ENCODE assay signal across 20 cellular contexts in the genomic region with DNA sequence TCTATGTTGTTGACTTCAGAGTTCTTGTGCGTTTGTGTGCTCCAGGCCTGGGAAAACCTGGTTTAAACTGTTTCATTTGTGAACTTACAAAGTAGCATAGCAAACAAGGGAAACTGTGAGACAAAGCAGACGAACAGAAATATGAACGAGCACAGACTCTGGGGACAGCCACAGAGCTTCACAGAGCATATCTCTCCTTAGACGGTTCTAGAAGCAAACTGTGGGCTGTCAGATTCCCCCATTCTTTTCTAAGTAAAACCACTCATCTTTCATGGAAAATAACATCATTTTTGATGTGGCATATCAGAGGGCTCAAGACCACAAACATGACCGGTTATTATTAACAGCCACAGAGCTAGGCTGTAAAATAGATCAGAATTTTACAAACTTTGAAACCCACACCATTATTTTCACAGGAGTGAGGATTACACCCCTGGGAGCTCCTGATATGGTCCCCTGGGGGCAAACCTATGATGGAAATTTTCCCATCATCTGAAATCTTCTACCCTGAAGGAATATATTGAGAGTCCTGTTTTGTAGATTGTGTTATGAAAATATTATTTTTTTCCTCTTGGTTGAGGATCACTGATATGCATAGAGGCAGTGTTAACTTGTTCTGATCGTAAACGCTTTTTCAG.
DNase-seq lines count a peak whose midpoint lies in the region; ATAC-seq and TF ChIP-seq lines count a peak whose summit lies in the region.
"Had no signal": no experiment of that assay in that cellular context is flagged by ENCODE, and none has a peak within 500 bp of the region (broad histone marks: within the 10 kb centered on the region; RNA-seq: fewer than 3 reads in every experiment).

No MANE protein-coding gene starts in this region.

- no peak overlapping the region for H2AFZ ChIP-seq in DND-41 (ENCODE audit: low read depth, low read length)
- H2AFZ ChIP-seq: GM23248 had no signal

- H3K36me3 ChIP-seq in DND-41 (ENCODE audit: insufficient read depth, low read length) (no peaks in the 10 kb centered on the region), rectal smooth muscle tissue (ENCODE audit: control insufficient read depth, insufficient read depth, low read length) (no peaks in the 10 kb centered on the region), stomach smooth muscle (ENCODE audit: control insufficient read depth in 2 of 2, insufficient read depth in 2 of 2, low read length in 2 of 2) (no peaks in the 10 kb centered on the region)

- H3K79me2 ChIP-seq in DND-41 (ENCODE audit: insufficient read depth, low read length) = no peaks in the 10 kb centered on the region

- CTCF ChIA-PET in activated CD8-positive, alpha-beta T cell treated with anti-CD3 and anti-CD28 coated beads, Interleukin-2, amount 10 ng/mL, durations not matched to agents 7 days and 5 days (lab: Charles Lee) = no interaction called here

- peak; percentile 60 for ATAC-seq in DND-41 (ENCODE audit: insufficient read depth, low read depth)
- ATAC-seq in activated CD8-positive, alpha-beta T cell treated with anti-CD3 and anti-CD28 coated beads, Interleukin-2, amount 10 ng/mL, durations not matched to agents 7 days and 5 days = no peak
- no peak for ATAC-seq in GM21381 (IDR thresholded peaks at IDR 0.05; ENCODE audit: unreplicated experiment)
- ATAC-seq: K562, Panc1 had no signal

- H3K27me3 Mint-ChIP-seq in activated CD8-positive, alpha-beta T cell treated with anti-CD3 and anti-CD28 coated beads, Interleukin-2, amount 10 ng/mL, durations not matched to agents 7 days and 5 days (ENCODE audit: low read depth) = peaks cover 11% of the 10 kb centered on the region

- H3K4me3 ChIP-seq in DND-41 (ENCODE audit: low read depth in 1 of 2, low read length in 2 of 2) = no peak overlapping the region
- no peak overlapping the region for H3K4me3 ChIP-seq in rectal smooth muscle tissue (ENCODE audit: low read length)
- no peak overlapping the region for H3K4me3 ChIP-seq in stomach smooth muscle (ENCODE audit: low read length in 2 of 2)
- H3K4me3 ChIP-seq: GM23248, K562 had no signal

- in situ Hi-C loops in KBM-7 (cut with MboI; ENCODE audit: low pct_unique_long_range_greater_than_20kb, low sequenced_read_pairs) = no loop called here

- DNase-seq in DND-41 = no peak
- DNase-seq in activated CD8-positive, alpha-beta T cell treated with anti-CD3 and anti-CD28 coated beads, Interleukin-2, amount 10 ng/mL, durations not matched to agents 7 days and 5 days = no peak
- no peak for DNase-seq in KBM-7
- DNase-seq in NCI-H2171 treated with DMSO at 0.1 percent for 48 hours (lab: John Stamatoyannopoulos, UW) = no peak
- DNase-seq: Calu3; CD8-positive, alpha-beta memory T cell; GM23248; H9; HFFc6; NCI-H1105 treated with DMSO at 0.1 percent for 48 hours; NCI-H2029 treated with DMSO at 0.1 percent for 48 hours; NCI-H2227 treated with DMSO at 0.1 percent for 48 hours; NCI-H69; SHP77 treated with DMSO at 0.1 percent for 48 hours had no signal

- POLR2A ChIA-PET in activated CD8-positive, alpha-beta T cell treated with anti-CD3 and anti-CD28 coated beads, Interleukin-2, amount 10 ng/mL, durations not matched to agents 7 days and 5 days (lab: Charles Lee) = no interaction called here

- H3K9ac ChIP-seq in DND-41 (ENCODE audit: low read depth, low read length) = no peak overlapping the region
- no peak overlapping the region for H3K9ac ChIP-seq in rectal smooth muscle tissue (ENCODE audit: low read length)
- H3K9ac ChIP-seq in stomach smooth muscle (ENCODE audit: low read length in 2 of 2) = no peak overlapping the region
- H3K9ac ChIP-seq: GM23248 had no signal

- H3K4me2 ChIP-seq in DND-41 (ENCODE audit: insufficient read depth, low read length) = no peak overlapping the region

- H3K27ac Mint-ChIP-seq in activated CD8-positive, alpha-beta T cell treated with anti-CD3 and anti-CD28 coated beads, Interleukin-2, amount 10 ng/mL, durations not matched to agents 7 days and 5 days = peak overlapping the region; percentile 40
- H3K27ac Mint-ChIP-seq: CD14-positive monocyte; CD8-positive, alpha-beta memory T cell; H9; HFFc6 had no signal

- H3K9me3 Mint-ChIP-seq in activated CD8-positive, alpha-beta T cell treated with anti-CD3 and anti-CD28 coated beads, Interleukin-2, amount 10 ng/mL, durations not matched to agents 7 days and 5 days (ENCODE audit: insufficient read depth) = no peaks in the 10 kb centered on the region
- H3K9me3 Mint-ChIP-seq: CD8-positive, alpha-beta memory T cell; H9 had no signal

- H3K27me3 ChIP-seq in DND-41 (ENCODE audit: insufficient read depth, low read length, poor library complexity) = peaks cover 28% of the 10 kb centered on the region
- no peaks in the 10 kb centered on the region for H3K27me3 ChIP-seq in rectal smooth muscle tissue (ENCODE audit: control insufficient read depth, insufficient read depth, low read length)
- H3K27me3 ChIP-seq in stomach smooth muscle (ENCODE audit: control insufficient read depth in 1 of 2, insufficient read depth in 2 of 2, low read length in 2 of 2) = no peaks in the 10 kb centered on the region

- H3K9me3 ChIP-seq in DND-41 (ENCODE audit: insufficient read depth, low read length, severe bottlenecking) (no peaks in the 10 kb centered on the region), stomach smooth muscle (ENCODE audit: control insufficient read depth in 2 of 2, low read length in 2 of 2) (no peaks in the 10 kb centered on the region)

- H3K4me3 Mint-ChIP-seq in activated CD8-positive, alpha-beta T cell treated with anti-CD3 and anti-CD28 coated beads, Interleukin-2, amount 10 ng/mL, durations not matched to agents 7 days and 5 days = peak overlapping the region; percentile 16
- H3K4me3 Mint-ChIP-seq: CD14-positive monocyte; CD8-positive, alpha-beta memory T cell; H9; HFFc6 had no signal

- peaks cover 15% of the 10 kb centered on the region for H3K4me1 Mint-ChIP-seq in activated CD8-positive, alpha-beta T cell treated with anti-CD3 and anti-CD28 coated beads, Interleukin-2, amount 10 ng/mL, durations not matched to agents 7 days and 5 days (ENCODE audit: low read depth)
- H3K4me1 Mint-ChIP-seq: CD14-positive monocyte had no signal

- TF ChIP-seq CTCF in DND-41 (IDR thresholded peaks at IDR 0.05; ENCODE audit: borderline replicate concordance, extremely low read depth, low read length, poor library complexity, severe bottlenecking) = no peak

- H3K36me3 Mint-ChIP-seq in activated CD8-positive, alpha-beta T cell treated with anti-CD3 and anti-CD28 coated beads, Interleukin-2, amount 10 ng/mL, durations not matched to agents 7 days and 5 days (ENCODE audit: low read depth) = no peaks in the 10 kb centered on the region
- H3K36me3 Mint-ChIP-seq: CD8-positive, alpha-beta memory T cell had no signal

- no peaks in the 10 kb centered on the region; the same call in 1 of the 2 replicates for H4K20me1 ChIP-seq in DND-41 (ENCODE audit: insufficient read depth, low read length)

- H3K4me1 ChIP-seq in DND-41 (ENCODE audit: insufficient read depth, low read length) = peaks cover 7% of the 10 kb centered on the region; the same call in 1 of the 2 replicates
- no peaks in the 10 kb centered on the region for H3K4me1 ChIP-seq in rectal smooth muscle tissue (ENCODE audit: control insufficient read depth, insufficient read depth, low read length)
- peaks cover 6% of the 10 kb centered on the region for H3K4me1 ChIP-seq in stomach smooth muscle (ENCODE audit: control insufficient read depth, insufficient read depth, low read length)

- no peak overlapping the region for H3K27ac ChIP-seq in DND-41 (ENCODE audit: low read length)
- peak overlapping the region; percentile 34 for H3K27ac ChIP-seq in rectal smooth muscle tissue (ENCODE audit: low read depth, low read length)
- H3K27ac ChIP-seq in stomach smooth muscle (ENCODE audit: low read length) = peak overlapping the region; percentile 53
- H3K27ac ChIP-seq: GM23248 had no signal
